ENCODE assay signal across 8 cellular contexts in genomic region chr12:76560083-76560491, GRCh38.
DNase-seq lines count a peak whose midpoint lies in the region; ATAC-seq and TF ChIP-seq lines count a peak whose summit lies in the region.

No MANE protein-coding gene starts in this region.

- peak overlapping the region; percentile 93 for H3K9ac ChIP-seq in iPS-15b (ENCODE audit: low read depth, low read length)
- H3K9ac ChIP-seq in subcutaneous abdominal adipose tissue (ENCODE audit: low read length in 5 of 5), result peak overlapping the region; percentile 84 to 98 (median 97)

- TF ChIP-seq CTCF in WI38 (IDR thresholded peaks at IDR 0.05; ENCODE audit: low read depth, low read length), result no peak

- H3K4me1 ChIP-seq in iPS-15b (ENCODE audit: control insufficient read depth, insufficient read depth, low read length) (no peaks in the 10 kb centered on the region), subcutaneous abdominal adipose tissue (ENCODE audit: control insufficient read depth in 5 of 5, insufficient read depth in 5 of 5, low read length in 5 of 5) (peaks cover 0 to 40% (median 29%) of the 10 kb centered on the region in 5 donors)

- H3K4me3 ChIP-seq in WI38 (ENCODE audit: low read depth, low read length) (peak overlapping the region; percentile 96), iPS-15b (ENCODE audit: low read depth, low read length) (peak overlapping the region; percentile 84), subcutaneous abdominal adipose tissue (ENCODE audit: low read depth in 1 of 5, low read length in 5 of 5) (peak overlapping the region; percentile 81 to 100 (median 95))

- no peaks in the 10 kb centered on the region for H3K27me3 ChIP-seq in iPS-15b (ENCODE audit: control insufficient read depth, insufficient read depth, low read length)
- H3K27me3 ChIP-seq in subcutaneous abdominal adipose tissue (ENCODE audit: control insufficient read depth in 5 of 5, insufficient read depth in 4 of 5, low read length in 5 of 5), result no peaks in the 10 kb centered on the region

- DNase-seq in SHP77 treated with DMSO at 0.1 percent for 48 hours (lab: John Stamatoyannopoulos, UW) (peak; percentile 23), SHP77 (lab: John Stamatoyannopoulos, UW) (no peak), HPDE6-E6E7 (ENCODE audit: extremely low spot score) (no peak)
- DNase-seq in stimulated activated naive CD4-positive, alpha-beta T cell treated with Interleukin-2 at 50 U/mL for 16 hours (lab: John Stamatoyannopoulos, UW), result no peak

- H3K36me3 ChIP-seq in iPS-15b (ENCODE audit: control insufficient read depth, insufficient read depth, low read length), result no peaks in the 10 kb centered on the region
- H3K36me3 ChIP-seq in subcutaneous abdominal adipose tissue (ENCODE audit: control insufficient read depth in 5 of 5, insufficient read depth in 5 of 5, low read length in 5 of 5), result no peaks in the 10 kb centered on the region

- ATAC-seq in HG02885 (IDR thresholded peaks at IDR 0.05; ENCODE audit: poor library complexity, unreplicated experiment), result peak; percentile 47

- H3K27ac ChIP-seq in subcutaneous abdominal adipose tissue (ENCODE audit: low read depth, low read length), result peak overlapping the region; percentile 96

- H3K9me3 ChIP-seq in iPS-15b (ENCODE audit: control insufficient read depth, insufficient read depth, low read length) (no peaks in the 10 kb centered on the region), subcutaneous abdominal adipose tissue (ENCODE audit: control insufficient read depth in 5 of 5, low read length in 5 of 5) (no peaks in the 10 kb centered on the region)
